In genomic region chr18:76821356-76821874, GRCh38 we compare ENCODE assay signal across 1 cellular context.
TF ChIP-seq lines count a peak whose summit lies in the region.

No MANE protein-coding gene starts in this region.

TF ChIP-seq in SK-N-SH treated with all-trans-retinoic acid at 6 μM for 48 hours, 23 proteins besides CTCF, POLR2A, EP300 and RAD21 (continued from another document):
- no peak for TF ChIP-seq OSR1 (CRISPR knock-in tag; IDR thresholded peaks at IDR 0.05)
